In the genomic region with DNA sequence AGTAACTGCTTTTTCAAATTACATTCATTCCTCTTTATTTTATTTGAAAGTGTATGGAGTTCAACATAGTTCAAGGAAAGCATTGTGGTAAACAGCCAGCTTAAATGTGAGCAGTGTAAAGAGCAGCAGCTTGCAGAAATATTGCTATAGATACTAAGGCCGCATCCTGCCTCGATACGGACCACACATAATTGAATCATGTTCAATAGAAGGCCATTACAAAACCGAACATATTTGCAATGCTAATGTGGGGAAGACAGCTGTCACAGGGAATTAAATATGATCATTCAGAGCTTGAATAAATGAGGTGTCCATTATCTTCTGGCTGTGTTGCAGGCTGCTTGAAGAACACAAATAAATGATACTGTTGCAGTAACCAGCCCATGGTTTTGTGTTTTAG, we compare ENCODE assay signal across 19 cellular contexts.
"Had no signal": no experiment of that assay in that cellular context is flagged by ENCODE, and none has a peak within 500 bp of the region (broad histone marks: within the 10 kb centered on the region; RNA-seq: fewer than 3 reads in every experiment).

No MANE protein-coding gene starts in this region.

- H3K4me2 ChIP-seq: hepatocyte had no signal

- H3K27me3 ChIP-seq: body of pancreas, hepatocyte, pancreas had no signal

- H3K27ac Mint-ChIP-seq: activated CD4-positive, alpha-beta memory T cell treated with anti-CD3 and anti-CD28 coated beads for 36 hours; activated naive CD8-positive, alpha-beta T cell treated with anti-CD3 and anti-CD28 coated beads, Interleukin-2, amount 50 U/mL, for 24 hours; activated T-helper 1 cell treated with anti-CD3 and anti-CD28 coated beads, Interleukin-12 subunit alpha, Interleukin-12 subunit beta, Interleukin-2, Interleukin-4 antibody, amounts not matched to agents 30 ng/mL and 10 ng/mL and 1 ng/mL, durations not matched to agents 14 hours and 24 hours and 36 hours; natural killer cell treated with Interleukin-12 subunit alpha and Interleukin-12 subunit beta and Interleukin-15 and Interleukin-18, amount 100 ng/mL, for 72 hours had no signal

- H3K4me3 ChIP-seq: body of pancreas, hepatocyte, pancreas, tibial artery had no signal

- H3K9me3 ChIP-seq: body of pancreas, pancreas, tibial artery had no signal

- H3K27ac ChIP-seq: body of pancreas, foreskin keratinocyte, hepatocyte, pancreas, tibial artery had no signal

- H3K4me3 Mint-ChIP-seq: activated CD4-positive, alpha-beta memory T cell treated with anti-CD3 and anti-CD28 coated beads for 36 hours; activated naive CD8-positive, alpha-beta T cell treated with anti-CD3 and anti-CD28 coated beads, Interleukin-2, amount 50 U/mL, for 24 hours; activated T-helper 1 cell treated with anti-CD3 and anti-CD28 coated beads, Interleukin-12 subunit alpha, Interleukin-12 subunit beta, Interleukin-2, Interleukin-4 antibody, amounts not matched to agents 30 ng/mL and 10 ng/mL and 1 ng/mL, durations not matched to agents 14 hours and 24 hours and 36 hours; natural killer cell treated with Interleukin-12 subunit alpha and Interleukin-12 subunit beta and Interleukin-15 and Interleukin-18, amount 100 ng/mL, for 72 hours had no signal

- H3K9me3 Mint-ChIP-seq: activated CD4-positive, alpha-beta memory T cell treated with anti-CD3 and anti-CD28 coated beads for 36 hours; activated naive CD8-positive, alpha-beta T cell treated with anti-CD3 and anti-CD28 coated beads, Interleukin-2, amount 50 U/mL, for 24 hours; activated T-helper 1 cell treated with anti-CD3 and anti-CD28 coated beads, Interleukin-12 subunit alpha, Interleukin-12 subunit beta, Interleukin-2, Interleukin-4 antibody, amounts not matched to agents 30 ng/mL and 10 ng/mL and 1 ng/mL, durations not matched to agents 14 hours and 24 hours and 36 hours; natural killer cell treated with Interleukin-12 subunit alpha and Interleukin-12 subunit beta and Interleukin-15 and Interleukin-18, amount 100 ng/mL, for 72 hours had no signal

- H3K4me1 ChIP-seq: body of pancreas, foreskin keratinocyte, pancreas, tibial artery had no signal

- H3K36me3 ChIP-seq: pancreas, tibial artery had no signal

- H3K27me3 Mint-ChIP-seq: activated naive CD8-positive, alpha-beta T cell treated with anti-CD3 and anti-CD28 coated beads, Interleukin-2, amount 50 U/mL, for 24 hours had no signal

- DNase-seq: activated CD4-positive, alpha-beta memory T cell treated with anti-CD3 and anti-CD28 coated beads for 36 hours; activated CD4-positive, alpha-beta T cell treated with anti-CD3 and anti-CD28 coated beads for 48 hours; activated gamma-delta T cell; activated naive CD4-positive, alpha-beta T cell treated with anti-CD3 and anti-CD28 coated beads, Interleukin-2, amount 50 U/mL, for 16 hours; activated naive CD8-positive, alpha-beta T cell treated with anti-CD3 and anti-CD28 coated beads, Interleukin-2, amount 50 U/mL, for 24 hours; body of pancreas; dermis blood vessel endothelial cell; effector memory CD4-positive, alpha-beta T cell; foreskin keratinocyte; left cardiac atrium; midbrain; pancreas; right cardiac atrium; stimulated activated CD4-positive, alpha-beta T cell treated with anti-CD3 and anti-CD28 coated beads, Interleukin-4, amount 100 ng/mL, for 24 hours; stimulated activated naive CD4-positive, alpha-beta T cell treated with Interleukin-2 at 50 U/mL for 16 hours; tibial artery had no signal

- ATAC-seq: activated naive CD8-positive, alpha-beta T cell treated with anti-CD3 and anti-CD28 coated beads, Interleukin-2, amount 50 U/mL, for 24 hours; body of pancreas; foreskin keratinocyte; left cardiac atrium; natural killer cell treated with Interleukin-12 subunit alpha and Interleukin-12 subunit beta and Interleukin-15 and Interleukin-18, amount 100 ng/mL, for 72 hours; pancreas; right cardiac atrium had no signal

- H2AFZ ChIP-seq: hepatocyte had no signal

- H3K4me1 Mint-ChIP-seq: activated naive CD8-positive, alpha-beta T cell treated with anti-CD3 and anti-CD28 coated beads, Interleukin-2, amount 50 U/mL, for 24 hours had no signal

- H3K36me3 Mint-ChIP-seq: activated CD4-positive, alpha-beta memory T cell treated with anti-CD3 and anti-CD28 coated beads for 36 hours; natural killer cell treated with Interleukin-12 subunit alpha and Interleukin-12 subunit beta and Interleukin-15 and Interleukin-18, amount 100 ng/mL, for 72 hours had no signal

- H3K79me2 ChIP-seq: hepatocyte had no signal
